Comparison of ENCODE assay signal across 19 cellular contexts in the genomic region with DNA sequence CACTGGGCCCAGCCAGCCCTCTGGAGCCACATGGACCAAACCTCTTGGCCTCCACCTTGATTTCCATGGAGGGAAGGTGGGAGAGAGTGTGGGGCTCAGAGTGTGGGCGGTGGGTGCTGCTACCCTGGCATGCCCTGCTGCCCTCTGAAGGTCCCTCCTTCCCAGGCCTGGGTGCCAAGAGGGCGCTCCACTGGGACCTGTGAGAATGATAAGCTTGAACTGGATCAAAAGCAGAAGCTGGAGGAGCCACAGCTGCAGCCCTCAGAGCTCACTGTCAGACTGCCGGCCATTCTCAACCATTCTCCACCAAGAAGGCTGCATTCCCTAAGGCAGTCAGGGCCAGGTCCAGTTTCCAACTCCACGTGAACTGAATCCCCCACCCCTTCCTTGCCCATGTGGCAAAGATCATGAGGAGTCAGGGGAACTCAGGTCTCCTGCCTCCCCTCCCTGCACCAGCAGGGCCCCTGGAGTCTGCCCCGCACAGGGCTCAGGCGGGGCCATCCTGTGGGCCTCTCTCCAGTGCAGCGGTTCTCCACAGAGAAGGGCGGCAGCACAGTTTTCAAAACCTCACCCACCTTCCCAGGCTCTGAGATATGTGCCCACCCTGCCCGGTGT. TPM values are rescaled to one million over a fixed set of nuclear protein-coding genes. Genes with fewer than 3 reads are reported as not detected.
DNase-seq lines count a peak whose midpoint lies in the region; ATAC-seq, FAIRE-seq and TF ChIP-seq lines count a peak whose summit lies in the region.
"Had no signal": no experiment of that assay in that cellular context is flagged by ENCODE, and none has a peak within 500 bp of the region (broad histone marks: within the 10 kb centered on the region; RNA-seq: fewer than 3 reads in every experiment).

No MANE protein-coding gene starts in this region.

- TF ChIP-seq EP300 in gastroesophageal sphincter (IDR thresholded peaks at IDR 0.05): no peak

- no peaks in the 10 kb centered on the region for H3K9me3 ChIP-seq in WERI-Rb-1 (ENCODE audit: severe bottlenecking)
- H3K9me3 ChIP-seq in gastroesophageal sphincter: no peaks in the 10 kb centered on the region
- H3K9me3 ChIP-seq in thoracic aorta: no peaks in the 10 kb centered on the region
- H3K9me3 ChIP-seq: mucosa of descending colon had no signal

- DNase-seq in WERI-Rb-1 (no peak), thoracic aorta (ENCODE audit: low spot score) (no peak), DMS53 treated with DMSO at 0.1 percent for 48 hours (lab: John Stamatoyannopoulos, UW; ENCODE audit: unreplicated experiment) (no peak), WTC11 (ENCODE audit: low spot score) (no peak), D721Med (ENCODE audit: insufficient read length, low spot score) (no peak), ecto neural progenitor cell (ENCODE audit: low spot score) (no peak)
- DNase-seq: activated naive CD4-positive, alpha-beta T cell; DMS53; effector memory CD8-positive, alpha-beta T cell; foreskin melanocyte; NCI-H187 treated with DMSO at 0.1 percent for 48 hours; NCI-H526; stimulated activated CD4-positive, alpha-beta T cell treated with anti-CD3 and anti-CD28 coated beads, Interleukin-2, amount 100 ng/mL, for 48 hours had no signal

- H3K4me3 ChIP-seq in WERI-Rb-1 (ENCODE audit: low read depth, low read length) (no peak overlapping the region), gastroesophageal sphincter (no peak overlapping the region), thoracic aorta (no peak overlapping the region)
- H3K4me3 ChIP-seq: mucosa of descending colon had no signal

- H3K27ac ChIP-seq in WERI-Rb-1: peak overlapping the region; percentile 97
- H3K27ac ChIP-seq in gastroesophageal sphincter: peak overlapping the region in 3 of 4 donors; percentile 68 to 78 (median 74)
- peak overlapping the region; percentile 68 to 78 for H3K27ac ChIP-seq in thoracic aorta

- H3K4me3 Mint-ChIP-seq in nephron: no peak overlapping the region
- no peak overlapping the region for H3K4me3 Mint-ChIP-seq in WTC11
- H3K4me3 Mint-ChIP-seq: effector memory CD8-positive, alpha-beta T cell had no signal

- peaks cover 69% of the 10 kb centered on the region for H3K4me1 Mint-ChIP-seq in nephron
- peaks cover 20% of the 10 kb centered on the region for H3K4me1 Mint-ChIP-seq in WTC11

- H3K27me3 ChIP-seq in WERI-Rb-1 (ENCODE audit: insufficient read depth, low read depth, severe bottlenecking): no peaks in the 10 kb centered on the region
- H3K27me3 ChIP-seq in gastroesophageal sphincter: no peaks in the 10 kb centered on the region
- H3K27me3 ChIP-seq in thoracic aorta (replicated peaks; ENCODE audit: insufficient read depth): no peaks in the 10 kb centered on the region

- H3K4me1 ChIP-seq in gastroesophageal sphincter (peaks cover 0 to 62% (median 11%) of the 10 kb centered on the region in 3 donors), thoracic aorta (ENCODE audit: control insufficient read depth in 1 of 2, low read depth in 2 of 2) (peaks cover 14 to 51% of the 10 kb centered on the region in 2 donors)

- H3K27me3 Mint-ChIP-seq in nephron (ENCODE audit: low read depth): peaks cover 11% of the 10 kb centered on the region
- no peaks in the 10 kb centered on the region; the same call in none of the 2 replicates for H3K27me3 Mint-ChIP-seq in WTC11 (ENCODE audit: low read depth)

- TF ChIP-seq CTCF in WERI-Rb-1 (IDR thresholded peaks at IDR 0.05; ENCODE audit: low read depth, low read length) (no peak), gastroesophageal sphincter (IDR thresholded peaks at IDR 0.05) (no peak), nephron (IDR thresholded peaks at IDR 0.05; ENCODE audit: unreplicated experiment in 3 of 3) (no peak), thoracic aorta (IDR thresholded peaks at IDR 0.05) (no peak), WTC11 (IDR thresholded peaks at IDR 0.05) (no peak), D721Med (IDR thresholded peaks at IDR 0.05; ENCODE audit: insufficient read depth, missing control alignments) (no peak)

- ATAC-seq in gastroesophageal sphincter (peak; percentile 7), thoracic aorta (ENCODE audit: insufficient number of reproducible peaks, low FRiP score, low read depth) (no peak), WTC11 (no peak)
- ATAC-seq: effector memory CD8-positive, alpha-beta T cell had no signal

- peaks cover 57% of the 10 kb centered on the region for H3K36me3 ChIP-seq in WERI-Rb-1
- no peaks in the 10 kb centered on the region for H3K36me3 ChIP-seq in gastroesophageal sphincter
- no peaks in the 10 kb centered on the region for H3K36me3 ChIP-seq in thoracic aorta

- POLR2A ChIA-PET in WTC11 (lab: Charles Lee): no interaction called here

- H3K36me3 Mint-ChIP-seq in nephron (ENCODE audit: low read depth) (no peaks in the 10 kb centered on the region), WTC11 (no peaks in the 10 kb centered on the region)

- 61 to 90% methylated on average over 2 to 5 of the region's 9 CpGs for WGBS in gastroesophageal sphincter (ENCODE audit: low coverage in 1 of 2), 2 donors

- H3K9me3 Mint-ChIP-seq in nephron: no peaks in the 10 kb centered on the region
- peaks cover 4% of the 10 kb centered on the region; the same call in 1 of the 2 replicates for H3K9me3 Mint-ChIP-seq in WTC11
- H3K9me3 Mint-ChIP-seq: effector memory CD8-positive, alpha-beta T cell had no signal

- CTCF ChIA-PET in WTC11 (lab: Charles Lee): interaction anchor here (1.3 to 1.8 kb wide), 3 partner anchors 18 to 63 kb away, joined by 3 to 6 read pairs (median 5); no protein-coding TSS in a partner anchor

- TF ChIP-seq POLR2A in gastroesophageal sphincter (IDR thresholded peaks at IDR 0.05): no peak

- H3K27ac Mint-ChIP-seq in nephron: peak overlapping the region in 2 of 3 experiments; percentile 80 to 82
- no peak overlapping the region for H3K27ac Mint-ChIP-seq in WTC11
- H3K27ac Mint-ChIP-seq: effector memory CD8-positive, alpha-beta T cell had no signal

- no peak for FAIRE-seq in D721Med (lab: Jason Lieb, UNC)
- FAIRE-seq: RCC 7860 had no signal

TF ChIP-seq in WTC11, 78 proteins besides CTCF, POLR2A, EP300 and RAD21 (continues in another document):
- TF ChIP-seq, protein P1, sequence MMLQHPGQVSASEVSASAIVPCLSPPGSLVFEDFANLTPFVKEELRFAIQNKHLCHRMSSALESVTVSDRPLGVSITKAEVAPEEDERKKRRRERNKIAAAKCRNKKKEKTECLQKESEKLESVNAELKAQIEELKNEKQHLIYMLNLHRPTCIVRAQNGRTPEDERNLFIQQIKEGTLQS (CRISPR knock-in tag; conservative IDR thresholded peaks at IDR 0.05): no peak
- TF ChIP-seq ETV6 (CRISPR knock-in tag; IDR thresholded peaks at IDR 0.05): no peak
- TF ChIP-seq, protein P2, sequence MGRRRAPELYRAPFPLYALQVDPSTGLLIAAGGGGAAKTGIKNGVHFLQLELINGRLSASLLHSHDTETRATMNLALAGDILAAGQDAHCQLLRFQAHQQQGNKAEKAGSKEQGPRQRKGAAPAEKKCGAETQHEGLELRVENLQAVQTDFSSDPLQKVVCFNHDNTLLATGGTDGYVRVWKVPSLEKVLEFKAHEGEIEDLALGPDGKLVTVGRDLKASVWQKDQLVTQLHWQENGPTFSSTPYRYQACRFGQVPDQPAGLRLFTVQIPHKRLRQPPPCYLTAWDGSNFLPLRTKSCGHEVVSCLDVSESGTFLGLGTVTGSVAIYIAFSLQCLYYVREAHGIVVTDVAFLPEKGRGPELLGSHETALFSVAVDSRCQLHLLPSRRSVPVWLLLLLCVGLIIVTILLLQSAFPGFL (CRISPR knock-in tag; IDR thresholded peaks at IDR 0.05; ENCODE audit: borderline replicate concordance): no peak
- no peak for TF ChIP-seq CREM (CRISPR knock-in tag; IDR thresholded peaks at IDR 0.05)
- TF ChIP-seq, protein P3, sequence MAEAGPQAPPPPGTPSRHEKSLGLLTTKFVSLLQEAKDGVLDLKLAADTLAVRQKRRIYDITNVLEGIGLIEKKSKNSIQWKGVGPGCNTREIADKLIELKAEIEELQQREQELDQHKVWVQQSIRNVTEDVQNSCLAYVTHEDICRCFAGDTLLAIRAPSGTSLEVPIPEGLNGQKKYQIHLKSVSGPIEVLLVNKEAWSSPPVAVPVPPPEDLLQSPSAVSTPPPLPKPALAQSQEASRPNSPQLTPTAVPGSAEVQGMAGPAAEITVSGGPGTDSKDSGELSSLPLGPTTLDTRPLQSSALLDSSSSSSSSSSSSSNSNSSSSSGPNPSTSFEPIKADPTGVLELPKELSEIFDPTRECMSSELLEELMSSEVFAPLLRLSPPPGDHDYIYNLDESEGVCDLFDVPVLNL (CRISPR knock-in tag; IDR thresholded peaks at IDR 0.05; ENCODE audit: borderline replicate concordance, low read depth): no peak
- TF ChIP-seq, protein P4, sequence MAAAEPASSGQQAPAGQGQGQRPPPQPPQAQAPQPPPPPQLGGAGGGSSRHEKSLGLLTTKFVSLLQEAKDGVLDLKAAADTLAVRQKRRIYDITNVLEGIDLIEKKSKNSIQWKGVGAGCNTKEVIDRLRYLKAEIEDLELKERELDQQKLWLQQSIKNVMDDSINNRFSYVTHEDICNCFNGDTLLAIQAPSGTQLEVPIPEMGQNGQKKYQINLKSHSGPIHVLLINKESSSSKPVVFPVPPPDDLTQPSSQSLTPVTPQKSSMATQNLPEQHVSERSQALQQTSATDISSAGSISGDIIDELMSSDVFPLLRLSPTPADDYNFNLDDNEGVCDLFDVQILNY (CRISPR knock-in tag; IDR thresholded peaks at IDR 0.05): no peak
- TF ChIP-seq SOX15 (CRISPR knock-in tag; IDR thresholded peaks at IDR 0.05): no peak
- TF ChIP-seq SMAD4 (CRISPR knock-in tag; IDR thresholded peaks at IDR 0.05): no peak
- no peak for TF ChIP-seq ZNF121 (CRISPR knock-in tag; IDR thresholded peaks at IDR 0.05)
- TF ChIP-seq ZNF232 (CRISPR knock-in tag; IDR thresholded peaks at IDR 0.05): no peak

RNA-seq across cellular contexts. Expression of a gene that starts 19.5 kb away (rescaled TPM):
- total RNA-seq in gastroesophageal sphincter (1 to 10 TPM in 1 of 4 donors, under 1 TPM in 2, not detected in 1; 0.54 to 1.6 (median 0.62) TPM), thoracic aorta (1 to 10 TPM in 1 of 2 donors, under 1 TPM in 1; 0.42 to 3.0 TPM), WTC11 (2021) (0.07 to 0.14 TPM in 2 of 3 replicates, not detected in the other)
- total RNA-seq: LHCN-M2, pulmonary artery endothelial cell had no signal
